In genomic region chr16:15489016-15489415, GRCh38 we compare ENCODE assay signal across 1 cellular context.
TF ChIP-seq lines count a peak whose summit lies in the region.

No MANE protein-coding gene starts in this region.

TF ChIP-seq in A549, 52 proteins besides CTCF, POLR2A, EP300 and RAD21 (continued from another document):
- TF ChIP-seq MAFK (IDR thresholded peaks at IDR 0.05; ENCODE audit: partially characterized antibody): no peak
- no peak for TF ChIP-seq GATA3 (IDR thresholded peaks at IDR 0.05; ENCODE audit: borderline replicate concordance)
TF ChIP-seq in A549: peak in this region for 0.
